Comparison of ENCODE assay signal across 10 cellular contexts in genomic region chr14:70052990-70053389, GRCh38.
DNase-seq lines count a peak whose midpoint lies in the region; ATAC-seq and TF ChIP-seq lines count a peak whose summit lies in the region.
"Had no signal": no experiment of that assay in that cellular context is flagged by ENCODE, and none has a peak within 500 bp of the region (broad histone marks: within the 10 kb centered on the region; RNA-seq: fewer than 3 reads in every experiment).

No MANE protein-coding gene starts in this region.

- CTCF ChIA-PET in HEK293 (lab: Yijun Ruan, JAX) = interaction anchor here (0.6 to 2.9 kb wide), 2 partner anchors 21 to 466 kb away, joined by 3 to 12 read pairs; no protein-coding TSS in a partner anchor

- no peaks in the 10 kb centered on the region for H3K9me2 ChIP-seq in hepatocyte (replicated peaks; ENCODE audit: insufficient read depth)

- DNase-seq in ACHN = peak; percentile 22
- peak; percentile 20 to 33 for DNase-seq in activated CD4-positive, alpha-beta T cell treated with anti-CD3 and anti-CD28 coated beads, Interleukin-2, amount 50 U/mL, for 48 hours
- peak; percentile 63 for DNase-seq in hepatocyte (ENCODE audit: low spot score)
- no peak for DNase-seq in inferior parietal cortex (ENCODE audit: extremely low spot score)
- no peak for DNase-seq in aorta
- DNase-seq: NCI-H2107, ovary had no signal

- POLR2A ChIA-PET in HEK293 (lab: Yijun Ruan, JAX) = no interaction called here

- intact Hi-C loops in aorta (cut with DNase I) = no loop called here

- no peak overlapping the region for H3K4me2 ChIP-seq in hepatocyte

- H4K20me1 ChIP-seq in hepatocyte (ENCODE audit: insufficient read depth, poor library complexity, severe bottlenecking) = no peaks in the 10 kb centered on the region

- in situ Hi-C loops in ACHN (cut with HindIII; ENCODE audit: low pct_ligation_motif_present, low pct_unique_long_range_greater_than_20kb, low sequenced_read_pairs) = no loop called here

- H3K4me1 ChIP-seq in HEK293 (ENCODE audit: control insufficient read depth, insufficient read depth, low read length) (no peaks in the 10 kb centered on the region), hepatocyte (ENCODE audit: insufficient read depth) (no peaks in the 10 kb centered on the region), aorta (ENCODE audit: control insufficient read depth in 1 of 2, insufficient read depth in 2 of 2, low read length in 2 of 2) (no peaks in the 10 kb centered on the region)

- no peaks in the 10 kb centered on the region for H3K79me2 ChIP-seq in hepatocyte

- H3K4me3 ChIP-seq in HEK293 (ENCODE audit: low read depth, low read length) = no peak overlapping the region
- no peak overlapping the region for H3K4me3 ChIP-seq in hepatocyte
- H3K4me3 ChIP-seq in aorta (ENCODE audit: low read length in 2 of 2) = no peak overlapping the region
- H3K4me3 ChIP-seq: ovary had no signal

- WGBS in hepatocyte (ENCODE audit: low lambda C conversion rate, missing lambda C conversion rate) = 39% methylated on average over 3 of the region's 3 CpGs
- WGBS in aorta, 2 donors = 6 to 11% methylated on average over 3 of the region's 3 CpGs

- H3K36me3 ChIP-seq in HEK293 (ENCODE audit: control insufficient read depth in 2 of 2, insufficient read depth in 1 of 2, low read length in 2 of 2) (no peaks in the 10 kb centered on the region), hepatocyte (replicated peaks; ENCODE audit: insufficient read depth, low read depth) (no peaks in the 10 kb centered on the region), aorta (ENCODE audit: control insufficient read depth in 1 of 2, insufficient read depth in 2 of 2, low read length in 1 of 2) (no peaks in the 10 kb centered on the region)
- H3K36me3 ChIP-seq: ovary had no signal

- no peaks in the 10 kb centered on the region for H3K9me3 ChIP-seq in HEK293 (ENCODE audit: control insufficient read depth, insufficient read depth, low read depth, low read length)
- no peaks in the 10 kb centered on the region for H3K9me3 ChIP-seq in hepatocyte (ENCODE audit: low read depth)
- peaks cover 3% of the 10 kb centered on the region for H3K9me3 ChIP-seq in aorta (ENCODE audit: control insufficient read depth, low read length)
- H3K9me3 ChIP-seq: ovary had no signal

- no peak overlapping the region for H2AFZ ChIP-seq in hepatocyte

- H3K27ac ChIP-seq in HEK293 (ENCODE audit: extremely low read depth, low read depth, low read length) (no peak overlapping the region), hepatocyte (no peak overlapping the region), aorta (ENCODE audit: low read depth in 1 of 2, low read length in 2 of 2) (no peak overlapping the region)
- H3K27ac ChIP-seq: ovary had no signal

- no peak for TF ChIP-seq CTCF in HEK293 (tag by site-specific recombination; IDR thresholded peaks at IDR 0.05)
- TF ChIP-seq CTCF in hepatocyte (IDR thresholded peaks at IDR 0.05; ENCODE audit: poor library complexity) = no peak

- H3K27me3 ChIP-seq in hepatocyte = peaks cover 7% of the 10 kb centered on the region
- peaks cover 0 to 2% of the 10 kb centered on the region in 2 donors for H3K27me3 ChIP-seq in aorta (ENCODE audit: control insufficient read depth in 1 of 2, insufficient read depth in 2 of 2, low read length in 1 of 2)
- H3K27me3 ChIP-seq: ovary had no signal

- ATAC-seq in GM21723 (IDR thresholded peaks at IDR 0.05; ENCODE audit: unreplicated experiment) = no peak
- ATAC-seq in aorta (ENCODE audit: low FRiP score) = no peak
- no peak for ATAC-seq in GM18498 (IDR thresholded peaks at IDR 0.05; ENCODE audit: unreplicated experiment)

TF ChIP-seq in HEK293, 187 proteins besides CTCF, POLR2A, EP300 and RAD21:
- no peak for TF ChIP-seq KLF1 (tag by site-specific recombination; IDR thresholded peaks at IDR 0.05)
- TF ChIP-seq REST (tag by site-specific recombination; IDR thresholded peaks at IDR 0.05) = peak; percentile 94

Comparison
In these comparisons a context has a peak if more than half of its experiments do, and no peak if none do; other contexts are left out.
1. DNase-seq: peak in ACHN (single experiment), activated CD4-positive, alpha-beta T cell treated with anti-CD3 and anti-CD28 coated beads, Interleukin-2, amount 50 U/mL, for 48 hours (2 of 2) and hepatocyte (single experiment); none in inferior parietal cortex (single experiment) and aorta (0 of 2).